ENCODE assay signal across 10 cellular contexts in genomic region chr19:4197625-4198466, GRCh38.
DNase-seq lines count a peak whose midpoint lies in the region; ATAC-seq and TF ChIP-seq lines count a peak whose summit lies in the region.
"Had no signal": no experiment of that assay in that cellular context is flagged by ENCODE, and none has a peak within 500 bp of the region (broad histone marks: within the 10 kb centered on the region; RNA-seq: fewer than 3 reads in every experiment).

No MANE protein-coding gene starts in this region.

- H3K9me3 Mint-ChIP-seq in activated naive CD4-positive, alpha-beta T cell treated with anti-CD3 and anti-CD28 coated beads, Interleukin-2, amount 10 ng/mL, durations not matched to agents 7 days and 5 days, result peaks cover 8% of the 10 kb centered on the region
- peaks cover 6% of the 10 kb centered on the region for H3K9me3 Mint-ChIP-seq in stimulated activated effector memory CD8-positive, alpha-beta T cell treated with anti-CD3 and anti-CD28 coated beads, Interleukin-12 subunit alpha, Interleukin-12 subunit beta, amount 100 ng/mL, for 72 hours

- CTCF ChIA-PET in activated naive CD4-positive, alpha-beta T cell treated with anti-CD3 and anti-CD28 coated beads, Interleukin-2, amount 10 ng/mL, durations not matched to agents 7 days and 5 days (lab: Charles Lee), result no interaction called here

- peaks cover 72% of the 10 kb centered on the region for H3K27me3 Mint-ChIP-seq in activated naive CD4-positive, alpha-beta T cell treated with anti-CD3 and anti-CD28 coated beads, Interleukin-2, amount 10 ng/mL, durations not matched to agents 7 days and 5 days

- H3K27ac Mint-ChIP-seq in activated naive CD4-positive, alpha-beta T cell treated with anti-CD3 and anti-CD28 coated beads, Interleukin-2, amount 10 ng/mL, durations not matched to agents 7 days and 5 days, result peak overlapping the region; percentile 3
- H3K27ac Mint-ChIP-seq in stimulated activated effector memory CD8-positive, alpha-beta T cell treated with anti-CD3 and anti-CD28 coated beads, Interleukin-12 subunit alpha, Interleukin-12 subunit beta, amount 100 ng/mL, for 72 hours, result peak overlapping the region; percentile 43

- DNase-seq in activated naive CD4-positive, alpha-beta T cell treated with anti-CD3 and anti-CD28 coated beads, Interleukin-2, amount 10 ng/mL, durations not matched to agents 7 days and 5 days, result peak; percentile 29
- no peak for DNase-seq in activated naive CD4-positive, alpha-beta T cell (lab: John Stamatoyannopoulos, UW)
- DNase-seq in NCI-H2196 treated with DMSO at 0.1 percent for 48 hours (lab: John Stamatoyannopoulos, UW; ENCODE audit: unreplicated experiment), result peak; percentile 32
- DNase-seq in erythroblast (lab: John Stamatoyannopoulos, UW), result peak; percentile 56 to 69
- no peak for DNase-seq in stimulated activated effector memory CD8-positive, alpha-beta T cell treated with anti-CD3 and anti-CD28 coated beads, Interleukin-12 subunit alpha, Interleukin-12 subunit beta, amount 100 ng/mL, for 72 hours (ENCODE audit: low spot score in 2 of 2)
- no peak for DNase-seq in globus pallidus (ENCODE audit: low spot score)
- no peak for DNase-seq in superior temporal gyrus (ENCODE audit: extremely low spot score)
- DNase-seq: GOT3 had no signal

- peaks cover 3% of the 10 kb centered on the region for H3K36me3 Mint-ChIP-seq in activated naive CD4-positive, alpha-beta T cell treated with anti-CD3 and anti-CD28 coated beads, Interleukin-2, amount 10 ng/mL, durations not matched to agents 7 days and 5 days
- H3K36me3 Mint-ChIP-seq in stimulated activated effector memory CD8-positive, alpha-beta T cell treated with anti-CD3 and anti-CD28 coated beads, Interleukin-12 subunit alpha, Interleukin-12 subunit beta, amount 100 ng/mL, for 72 hours, result no peaks in the 10 kb centered on the region

- TF ChIP-seq POLR2A in erythroblast (IDR thresholded peaks at IDR 0.05; ENCODE audit: low read length), result no peak

- H3K4me3 Mint-ChIP-seq in activated naive CD4-positive, alpha-beta T cell treated with anti-CD3 and anti-CD28 coated beads, Interleukin-2, amount 10 ng/mL, durations not matched to agents 7 days and 5 days, result no peak overlapping the region
- peak overlapping the region; percentile 7 for H3K4me3 Mint-ChIP-seq in stimulated activated effector memory CD8-positive, alpha-beta T cell treated with anti-CD3 and anti-CD28 coated beads, Interleukin-12 subunit alpha, Interleukin-12 subunit beta, amount 100 ng/mL, for 72 hours

- ATAC-seq in stimulated activated effector memory CD8-positive, alpha-beta T cell treated with anti-CD3 and anti-CD28 coated beads, Interleukin-12 subunit alpha, Interleukin-12 subunit beta, amount 100 ng/mL, for 72 hours, result peak; percentile 61
- no peak for ATAC-seq in HG03460 (IDR thresholded peaks at IDR 0.05; ENCODE audit: unreplicated experiment)
- ATAC-seq: sciatic nerve had no signal

- H3K4me1 Mint-ChIP-seq in activated naive CD4-positive, alpha-beta T cell treated with anti-CD3 and anti-CD28 coated beads, Interleukin-2, amount 10 ng/mL, durations not matched to agents 7 days and 5 days, result peaks cover 8% of the 10 kb centered on the region
- peaks cover 12% of the 10 kb centered on the region for H3K4me1 Mint-ChIP-seq in stimulated activated effector memory CD8-positive, alpha-beta T cell treated with anti-CD3 and anti-CD28 coated beads, Interleukin-12 subunit alpha, Interleukin-12 subunit beta, amount 100 ng/mL, for 72 hours

Comparison
In these comparisons a context has a peak if more than half of its experiments do, and no peak if none do; other contexts are left out.
1. DNase-seq: peak in activated naive CD4-positive, alpha-beta T cell treated with anti-CD3 and anti-CD28 coated beads, Interleukin-2, amount 10 ng/mL, durations not matched to agents 7 days and 5 days (single experiment), NCI-H2196 treated with DMSO at 0.1 percent for 48 hours (single experiment) and erythroblast (2 of 2); none in activated naive CD4-positive, alpha-beta T cell (0 of 4), stimulated activated effector memory CD8-positive, alpha-beta T cell treated with anti-CD3 and anti-CD28 coated beads, Interleukin-12 subunit alpha, Interleukin-12 subunit beta, amount 100 ng/mL, for 72 hours (0 of 2), globus pallidus (single experiment) and superior temporal gyrus (single experiment).